13 cellular contexts compared by ENCODE assay signal in the genomic region with DNA sequence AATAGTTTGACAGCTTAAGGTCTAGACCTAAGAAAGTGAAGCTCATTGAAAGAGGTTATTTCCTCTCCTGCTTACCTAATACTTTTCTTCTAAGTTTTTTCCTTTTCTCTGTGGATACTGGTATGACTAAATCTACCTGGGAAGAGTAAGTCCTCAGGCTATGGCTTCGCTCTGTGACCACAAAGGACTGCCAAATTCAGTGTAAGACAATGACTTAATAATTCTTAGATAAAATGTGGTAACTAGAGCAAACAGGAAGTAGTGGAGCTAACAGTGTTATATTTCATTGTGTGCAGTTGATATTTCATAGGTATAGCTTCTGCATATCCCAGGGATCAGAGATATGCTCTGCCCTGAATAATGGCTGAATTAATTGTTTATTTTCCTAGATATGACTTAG.
DNase-seq lines count a peak whose midpoint lies in the region; ATAC-seq and TF ChIP-seq lines count a peak whose summit lies in the region.
"Had no signal": no experiment of that assay in that cellular context is flagged by ENCODE, and none has a peak within 500 bp of the region (broad histone marks: within the 10 kb centered on the region; RNA-seq: fewer than 3 reads in every experiment).

No MANE protein-coding gene starts in this region.

- no peak overlapping the region for H3K9ac ChIP-seq in Loucy (ENCODE audit: low read depth, low read length, poor library complexity, severe bottlenecking)

- no peak overlapping the region for H3K4me3 ChIP-seq in ACC112 (ENCODE audit: low read depth, low read length)
- no peak overlapping the region for H3K4me3 ChIP-seq in Loucy (ENCODE audit: low read length, poor library complexity, severe bottlenecking)
- no peak overlapping the region for H3K4me3 ChIP-seq in epithelial cell of esophagus (ENCODE audit: low read length)
- H3K4me3 ChIP-seq in suprapubic skin, result no peak overlapping the region
- H3K4me3 ChIP-seq in upper lobe of left lung, result no peak overlapping the region
- H3K4me3 ChIP-seq: dorsolateral prefrontal cortex, uterus had no signal

- TF ChIP-seq POLR2A in suprapubic skin (IDR thresholded peaks at IDR 0.05), result no peak
- TF ChIP-seq POLR2A in upper lobe of left lung (IDR thresholded peaks at IDR 0.05), result no peak

- no peaks in the 10 kb centered on the region for H3K79me2 ChIP-seq in ACC112 (ENCODE audit: control insufficient read depth, insufficient read depth, low read length, unreplicated experiment)
- no peaks in the 10 kb centered on the region for H3K79me2 ChIP-seq in Loucy (ENCODE audit: insufficient read depth, low read length)

- no peaks in the 10 kb centered on the region for H3K9me3 ChIP-seq in Loucy (ENCODE audit: insufficient read depth, low read depth, low read length)
- no peaks in the 10 kb centered on the region for H3K9me3 ChIP-seq in suprapubic skin
- H3K9me3 ChIP-seq in upper lobe of left lung, result no peaks in the 10 kb centered on the region
- H3K9me3 ChIP-seq: uterus had no signal

- H4K20me1 ChIP-seq in Loucy (ENCODE audit: insufficient read depth, low read length, poor library complexity, severe bottlenecking), result no peaks in the 10 kb centered on the region

- H3K4me1 ChIP-seq in ACC112 (ENCODE audit: control insufficient read depth, insufficient read depth, low read length, unreplicated experiment) (peaks cover 8% of the 10 kb centered on the region), Loucy (ENCODE audit: insufficient read depth, low read length, poor library complexity, severe bottlenecking) (peaks cover 9% of the 10 kb centered on the region), suprapubic skin (peaks cover 3% of the 10 kb centered on the region), upper lobe of left lung (no peaks in the 10 kb centered on the region)
- H3K4me1 ChIP-seq: uterus had no signal

- 47% methylated on average over 1 of the region's 1 CpG for WGBS in suprapubic skin
- WGBS in upper lobe of left lung, 2 donors, result 26 to 63% methylated on average over 1 of the region's 1 CpG

- H3K27me3 ChIP-seq in ACC112 (ENCODE audit: insufficient read depth, low read length) (peaks cover 7% of the 10 kb centered on the region; the same call in 1 of the 2 replicates), Loucy (ENCODE audit: insufficient read depth, low read length, poor library complexity, severe bottlenecking) (no peaks in the 10 kb centered on the region), suprapubic skin (no peaks in the 10 kb centered on the region), upper lobe of left lung (no peaks in the 10 kb centered on the region)
- H3K27me3 ChIP-seq: dorsolateral prefrontal cortex, uterus had no signal

- peak overlapping the region; percentile 23 for H3K4me2 ChIP-seq in Loucy (ENCODE audit: low read depth, low read length, poor library complexity, severe bottlenecking)

- TF ChIP-seq CTCF in Loucy (conservative IDR thresholded peaks at IDR 0.05; ENCODE audit: low read length) (no peak), epithelial cell of esophagus (IDR thresholded peaks at IDR 0.05; ENCODE audit: insufficient read depth, low read depth, low read length, missing control alignments) (no peak), suprapubic skin (IDR thresholded peaks at IDR 0.05) (no peak), upper lobe of left lung (IDR thresholded peaks at IDR 0.05) (no peak)

- H2AFZ ChIP-seq in ACC112 (ENCODE audit: low read length, unreplicated experiment), result peak overlapping the region; percentile 100
- peak overlapping the region; percentile 78 for H2AFZ ChIP-seq in Loucy (ENCODE audit: low read length)

- DNase-seq in epithelial cell of esophagus (ENCODE audit: low read depth) (peak; percentile 93), suprapubic skin (ENCODE audit: low spot score in 2 of 2) (no peak), AG20443 (ENCODE audit: low spot score) (no peak), MV-4-11 (lab: John Stamatoyannopoulos, UW) (no peak), upper lobe of left lung (no peak)
- DNase-seq: activated CD4-positive, alpha-beta T cell treated with anti-CD3 and anti-CD28 coated beads, Interleukin-2, amount 50 U/mL, for 1 hour; dorsolateral prefrontal cortex; NCI-H1048; NCI-H446 treated with DMSO at 0.1 percent for 48 hours; uterus had no signal

- no peak for TF ChIP-seq EP300 in suprapubic skin (IDR thresholded peaks at IDR 0.05)
- TF ChIP-seq EP300 in upper lobe of left lung (IDR thresholded peaks at IDR 0.05), result no peak

- no peaks in the 10 kb centered on the region for H3K9me2 ChIP-seq in Loucy (replicated peaks; ENCODE audit: low read depth, low read length)

- ATAC-seq in GM18909 (IDR thresholded peaks at IDR 0.05; ENCODE audit: poor library complexity, unreplicated experiment) (peak; percentile 45), upper lobe of left lung (ENCODE audit: low FRiP score in 2 of 2) (no peak)

- H3K27ac ChIP-seq in ACC112 (ENCODE audit: low read depth, low read length) (no peak overlapping the region), suprapubic skin (no peak overlapping the region), upper lobe of left lung (no peak overlapping the region)
- H3K27ac ChIP-seq: dorsolateral prefrontal cortex, uterus had no signal

- H3K36me3 ChIP-seq in ACC112 (ENCODE audit: insufficient read depth, low read length) (no peaks in the 10 kb centered on the region), Loucy (ENCODE audit: insufficient read depth, low read length) (no peaks in the 10 kb centered on the region), suprapubic skin (no peaks in the 10 kb centered on the region), upper lobe of left lung (no peaks in the 10 kb centered on the region)
- H3K36me3 ChIP-seq: uterus had no signal

- H3F3A ChIP-seq in Loucy (ENCODE audit: low read depth), result no peaks in the 10 kb centered on the region
